ENCODE assay signal across 8 cellular contexts in the genomic region with DNA sequence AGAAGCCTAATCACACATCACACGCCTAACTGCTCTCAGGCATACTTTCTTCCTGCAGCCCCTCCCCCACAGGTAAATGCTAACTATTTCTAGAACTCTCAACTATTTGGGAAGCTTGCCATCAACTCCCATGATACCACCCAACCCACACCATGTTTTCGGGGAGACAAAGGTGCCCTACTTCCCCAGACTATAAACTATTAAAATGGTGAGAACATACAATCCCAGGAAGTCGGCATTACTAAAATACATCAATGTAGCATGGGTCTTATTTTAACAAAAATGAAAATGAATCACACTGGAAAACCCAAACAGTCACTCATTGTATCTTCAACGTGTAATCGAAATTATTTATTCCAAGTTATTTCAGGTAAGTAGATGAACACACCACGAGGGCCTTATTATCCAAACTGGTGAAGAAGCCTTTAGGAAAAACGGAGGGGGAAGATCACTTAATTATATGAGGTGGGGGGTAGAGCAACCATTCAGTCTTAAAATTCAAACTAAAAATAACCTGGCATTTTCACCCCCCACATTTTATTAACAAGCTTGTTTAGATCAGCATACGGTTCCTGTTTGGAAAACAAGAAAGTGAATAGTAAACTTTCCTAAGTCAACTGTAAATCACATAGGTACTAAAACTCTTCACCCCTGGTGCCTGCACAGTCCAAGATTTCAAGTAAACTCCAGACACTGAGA. TPM values are rescaled to one million over a fixed set of nuclear protein-coding genes. Genes with fewer than 3 reads are reported as not detected.
DNase-seq lines count a peak whose midpoint lies in the region; ATAC-seq, FAIRE-seq and TF ChIP-seq lines count a peak whose summit lies in the region.

No MANE protein-coding gene starts in this region.

- ATAC-seq in HG03139 (IDR thresholded peaks at IDR 0.05; ENCODE audit: unreplicated experiment): no peak

- H3K4me1 Mint-ChIP-seq in mesothelial cell of epicardium: peaks cover 54% of the 10 kb centered on the region

- TF ChIP-seq POLR2A in uterus (IDR thresholded peaks at IDR 0.05): no peak

- intact Hi-C loops in uterus (cut with DNase I; ENCODE audit: low total_unique reads): no loop called here

- H3K27ac ChIP-seq in 22Rv1: peak overlapping the region; percentile 98
- peak overlapping the region; percentile 92 for H3K27ac ChIP-seq in cingulate gyrus (ENCODE audit: low read depth, low read length)
- peak overlapping the region; percentile 99 for H3K27ac ChIP-seq in uterus

- DNase-seq in GM12864 (ENCODE audit: low read depth): no peak
- peak; percentile 64 for DNase-seq in RCC 7860 (ENCODE audit: low spot score)
- DNase-seq in mesothelial cell of epicardium (ENCODE audit: low spot score in 2 of 2, unreplicated experiment in 2 of 2): no peak
- peak in 1 of 2 donors; percentile 20 for DNase-seq in uterus
- DNase-seq in NCI-H2196 treated with DMSO at 0.1 percent for 48 hours (lab: John Stamatoyannopoulos, UW; ENCODE audit: unreplicated experiment): no peak

- TF ChIP-seq CTCF in 22Rv1 (IDR thresholded peaks at IDR 0.05): no peak
- TF ChIP-seq CTCF in GM12864 (IDR thresholded peaks at IDR 0.05; ENCODE audit: low read depth, low read length, missing control alignments): no peak
- no peak for TF ChIP-seq CTCF in mesothelial cell of epicardium (IDR thresholded peaks at IDR 0.05; ENCODE audit: unreplicated experiment)
- TF ChIP-seq CTCF in uterus (IDR thresholded peaks at IDR 0.05): no peak

- H3K9me3 Mint-ChIP-seq in mesothelial cell of epicardium: no peaks in the 10 kb centered on the region

- H3K4me3 ChIP-seq in GM12864 (ENCODE audit: low read depth, low read length) (peak overlapping the region; percentile 91), uterus (peak overlapping the region; percentile 64 to 96)

- H3K36me3 ChIP-seq in uterus: no peaks in the 10 kb centered on the region

- peaks cover 0 to 6% of the 10 kb centered on the region in 2 donors for H3K4me1 ChIP-seq in uterus

- no peaks in the 10 kb centered on the region for H3K27me3 ChIP-seq in uterus

- peak; percentile 64 for FAIRE-seq in RCC 7860 (lab: Jason Lieb, UNC)

- H3K27ac Mint-ChIP-seq in mesothelial cell of epicardium: peak overlapping the region; percentile 98

- H3K36me3 Mint-ChIP-seq in mesothelial cell of epicardium: peaks cover 5% of the 10 kb centered on the region

- no peaks in the 10 kb centered on the region for H3K27me3 Mint-ChIP-seq in mesothelial cell of epicardium (ENCODE audit: low read depth)

- H3K9me3 ChIP-seq in uterus: no peaks in the 10 kb centered on the region

- peak overlapping the region; percentile 98 for H3K4me3 Mint-ChIP-seq in mesothelial cell of epicardium

RNA-seq across cellular contexts. Expression of a gene that starts 1.9 kb away (rescaled TPM):
- 226 to 243 TPM (median 239 TPM) in 3 replicates for total RNA-seq in mesothelial cell of epicardium
- 100 to 1,000 TPM in 2 of 4 donors, 10 to 100 TPM in 2; 55.6 to 281 (median 102) TPM for total RNA-seq in uterus
